ENCODE assay signal across 1 cellular context in the genomic region with DNA sequence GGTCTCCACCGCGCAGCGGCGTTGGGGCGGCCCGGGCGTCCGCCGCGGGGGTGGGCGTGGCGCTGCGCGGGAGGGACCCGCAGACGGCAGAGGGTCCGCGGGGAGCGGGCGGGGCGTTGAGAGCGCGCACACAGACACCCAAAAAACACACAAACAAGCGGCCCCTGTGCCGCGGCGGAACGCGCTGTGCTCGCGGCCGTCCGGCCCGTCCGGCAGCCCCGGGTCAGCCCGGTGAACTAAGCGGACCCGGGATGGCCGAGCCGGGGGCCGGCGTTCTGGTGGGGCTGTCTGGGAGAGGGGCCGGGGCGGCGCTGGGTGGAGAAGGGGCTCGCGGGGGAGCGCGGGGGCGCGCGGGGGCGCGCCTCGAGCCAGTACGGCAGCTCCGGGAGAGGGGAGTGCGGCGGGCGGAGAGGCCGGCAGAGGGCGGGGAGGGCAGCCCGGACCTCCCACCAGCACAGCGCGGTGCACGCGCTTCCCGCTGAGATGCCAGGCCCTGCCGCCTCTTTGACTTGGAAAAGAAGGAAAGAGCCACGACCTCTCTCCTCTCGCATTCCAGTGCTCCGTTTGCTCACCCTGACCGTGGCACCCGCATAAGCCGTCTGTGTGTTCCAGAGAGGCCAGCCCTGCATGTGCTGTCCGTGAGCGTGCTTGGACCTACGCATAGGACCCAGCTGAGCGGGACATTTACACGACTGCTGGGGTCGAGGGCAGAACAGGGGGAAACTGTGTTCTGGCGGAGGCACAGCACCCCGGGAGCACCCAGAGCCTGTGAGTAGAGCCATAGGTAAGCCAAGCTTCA.
TF ChIP-seq lines count a peak whose summit lies in the region.

No MANE protein-coding gene starts in this region.

TF ChIP-seq in HepG2, 621 proteins besides CTCF, POLR2A, EP300 and RAD21:
- no peak for TF ChIP-seq ZNF562 (CRISPR knock-in tag; IDR thresholded peaks at IDR 0.05; ENCODE audit: borderline replicate concordance)
